Comparison of ENCODE assay signal across 3 cellular contexts in genomic region chr11:83766932-83767331, GRCh38.
TF ChIP-seq lines count a peak whose summit lies in the region.

No MANE protein-coding gene starts in this region.

TF ChIP-seq in HepG2, 621 proteins besides CTCF, POLR2A, EP300 and RAD21:
- TF ChIP-seq ATF7 (IDR thresholded peaks at IDR 0.05) (peak; percentile 92), ATF7 (CRISPR knock-in tag; IDR thresholded peaks at IDR 0.05) (no peak), AGO2 (optimal IDR thresholded peaks at IDR 0.05; ENCODE audit: low read depth, low read length) (no peak), ZNF354B (CRISPR knock-in tag; IDR thresholded peaks at IDR 0.05) (no peak), CREB1 (IDR thresholded peaks at IDR 0.05) (peak; percentile 43; the same call in 1 of the 2 replicates), CREB1 (CRISPR knock-in tag; IDR thresholded peaks at IDR 0.05) (no peak)
- TF ChIP-seq, protein P1, sequence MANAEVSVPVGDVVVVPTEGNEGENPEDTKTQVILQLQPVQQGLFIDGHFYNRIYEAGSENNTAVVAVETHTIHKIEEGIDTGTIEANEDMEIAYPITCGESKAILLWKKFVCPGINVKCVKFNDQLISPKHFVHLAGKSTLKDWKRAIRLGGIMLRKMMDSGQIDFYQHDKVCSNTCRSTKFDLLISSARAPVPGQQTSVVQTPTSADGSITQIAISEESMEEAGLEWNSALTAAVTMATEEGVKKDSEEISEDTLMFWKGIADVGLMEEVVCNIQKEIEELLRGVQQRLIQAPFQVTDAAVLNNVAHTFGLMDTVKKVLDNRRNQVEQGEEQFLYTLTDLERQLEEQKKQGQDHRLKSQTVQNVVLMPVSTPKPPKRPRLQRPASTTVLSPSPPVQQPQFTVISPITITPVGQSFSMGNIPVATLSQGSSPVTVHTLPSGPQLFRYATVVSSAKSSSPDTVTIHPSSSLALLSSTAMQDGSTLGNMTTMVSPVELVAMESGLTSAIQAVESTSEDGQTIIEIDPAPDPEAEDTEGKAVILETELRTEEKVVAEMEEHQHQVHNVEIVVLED (CRISPR knock-in tag; IDR thresholded peaks at IDR 0.05; ENCODE audit: borderline replicate concordance): no peak

TF ChIP-seq in IMR-90, 13 proteins besides CTCF, POLR2A, EP300 and RAD21:
- TF ChIP-seq MAZ (IDR thresholded peaks at IDR 0.05; ENCODE audit: borderline replicate concordance, low read depth, low read length): no peak
- no peak for TF ChIP-seq MXI1 (IDR thresholded peaks at IDR 0.05; ENCODE audit: borderline replicate concordance, low read depth, low read length)
- TF ChIP-seq BHLHE40 (IDR thresholded peaks at IDR 0.05; ENCODE audit: low read depth, low read length): no peak
- TF ChIP-seq CHD1 (IDR thresholded peaks at IDR 0.05; ENCODE audit: low read depth, low read length): no peak
- no peak for TF ChIP-seq RFX5 (IDR thresholded peaks at IDR 0.05; ENCODE audit: low read depth, low read length)
- no peak for TF ChIP-seq NFE2L2 (IDR thresholded peaks at IDR 0.05; ENCODE audit: low read depth, low read length)
- TF ChIP-seq, protein P2, sequence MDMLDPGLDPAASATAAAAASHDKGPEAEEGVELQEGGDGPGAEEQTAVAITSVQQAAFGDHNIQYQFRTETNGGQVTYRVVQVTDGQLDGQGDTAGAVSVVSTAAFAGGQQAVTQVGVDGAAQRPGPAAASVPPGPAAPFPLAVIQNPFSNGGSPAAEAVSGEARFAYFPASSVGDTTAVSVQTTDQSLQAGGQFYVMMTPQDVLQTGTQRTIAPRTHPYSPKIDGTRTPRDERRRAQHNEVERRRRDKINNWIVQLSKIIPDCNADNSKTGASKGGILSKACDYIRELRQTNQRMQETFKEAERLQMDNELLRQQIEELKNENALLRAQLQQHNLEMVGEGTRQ (IDR thresholded peaks at IDR 0.05; ENCODE audit: low read depth, low read length): no peak
- TF ChIP-seq CEBPB (IDR thresholded peaks at IDR 0.05; ENCODE audit: low read depth, low read length): peak; percentile 14; the same call in 1 of the 2 replicates
TF ChIP-seq in IMR-90: peak in this region for 1.

TF ChIP-seq in K562, 482 proteins besides CTCF, POLR2A, EP300 and RAD21:
- peak; percentile 44; the same call in 1 of the 2 replicates for TF ChIP-seq ATF3 (IDR thresholded peaks at IDR 0.05)
- no peak for TF ChIP-seq ATF3 (CRISPR knock-in tag; conservative IDR thresholded peaks at IDR 0.05)
- no peak for TF ChIP-seq ILF3 (IDR thresholded peaks at IDR 0.05; ENCODE audit: borderline replicate concordance)
- no peak for TF ChIP-seq MAX (CRISPR knock-in tag; IDR thresholded peaks at IDR 0.05)
- TF ChIP-seq MAFG (tag; conservative IDR thresholded peaks at IDR 0.05): no peak
